ENCODE assay signal across 1 cellular context in the genomic region with DNA sequence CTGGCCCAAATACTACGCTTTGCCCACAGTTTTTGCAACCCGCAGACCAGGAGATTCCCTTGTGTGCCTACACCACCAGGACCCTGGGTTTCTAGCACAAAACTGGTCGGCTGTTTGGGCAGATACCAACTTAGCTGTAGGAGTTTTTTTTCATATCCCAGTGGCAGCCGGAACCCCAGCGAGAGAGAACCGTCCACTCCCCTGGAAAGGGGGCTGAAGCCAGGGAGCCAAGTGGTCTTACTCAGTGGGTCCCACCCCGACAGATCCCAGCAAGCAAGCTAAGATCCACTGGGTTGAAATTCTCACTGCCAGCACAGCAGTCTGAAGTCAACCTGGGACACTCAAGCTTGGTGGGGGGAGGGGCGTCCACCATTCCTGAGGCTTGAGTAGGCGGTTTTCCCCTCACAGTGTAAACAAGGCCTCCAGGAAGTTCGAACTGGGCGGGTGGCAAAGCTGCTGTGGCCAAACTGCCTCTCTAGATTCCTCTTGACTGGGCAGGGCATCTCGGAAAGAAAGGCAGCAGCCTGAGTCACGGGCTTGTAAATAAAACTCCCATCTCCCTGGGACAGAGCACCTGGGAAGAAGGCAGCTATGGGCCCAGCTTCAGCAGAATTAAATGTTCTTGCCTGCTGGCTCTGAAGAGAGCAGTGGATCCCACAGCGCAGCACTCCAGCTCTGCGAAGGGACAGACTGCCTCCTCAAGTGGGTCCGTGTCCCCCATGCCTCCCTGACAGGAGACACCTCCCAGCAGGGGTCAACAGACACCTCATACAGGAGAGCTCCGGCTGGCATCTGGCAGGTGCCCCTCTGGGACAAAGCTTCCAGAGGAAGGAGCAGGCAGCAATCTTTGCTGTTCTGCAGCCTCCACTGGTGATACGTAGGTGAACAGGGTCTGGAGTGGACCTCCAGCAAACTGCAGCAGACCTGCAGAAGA.
TF ChIP-seq lines count a peak whose summit lies in the region.

No MANE protein-coding gene starts in this region.

TF ChIP-seq in WTC11, 78 proteins besides CTCF, POLR2A, EP300 and RAD21 (continued from another document):
- TF ChIP-seq, protein P1, sequence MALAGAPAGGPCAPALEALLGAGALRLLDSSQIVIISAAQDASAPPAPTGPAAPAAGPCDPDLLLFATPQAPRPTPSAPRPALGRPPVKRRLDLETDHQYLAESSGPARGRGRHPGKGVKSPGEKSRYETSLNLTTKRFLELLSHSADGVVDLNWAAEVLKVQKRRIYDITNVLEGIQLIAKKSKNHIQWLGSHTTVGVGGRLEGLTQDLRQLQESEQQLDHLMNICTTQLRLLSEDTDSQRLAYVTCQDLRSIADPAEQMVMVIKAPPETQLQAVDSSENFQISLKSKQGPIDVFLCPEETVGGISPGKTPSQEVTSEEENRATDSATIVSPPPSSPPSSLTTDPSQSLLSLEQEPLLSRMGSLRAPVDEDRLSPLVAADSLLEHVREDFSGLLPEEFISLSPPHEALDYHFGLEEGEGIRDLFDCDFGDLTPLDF (CRISPR knock-in tag; IDR thresholded peaks at IDR 0.05) = 0 out of 2 replicates have a peak, but pooled peaks have one; percentile 33
TF ChIP-seq in WTC11: peak in this region for 6; not testable (repeated sequence) for 72.
